In the genomic region with DNA sequence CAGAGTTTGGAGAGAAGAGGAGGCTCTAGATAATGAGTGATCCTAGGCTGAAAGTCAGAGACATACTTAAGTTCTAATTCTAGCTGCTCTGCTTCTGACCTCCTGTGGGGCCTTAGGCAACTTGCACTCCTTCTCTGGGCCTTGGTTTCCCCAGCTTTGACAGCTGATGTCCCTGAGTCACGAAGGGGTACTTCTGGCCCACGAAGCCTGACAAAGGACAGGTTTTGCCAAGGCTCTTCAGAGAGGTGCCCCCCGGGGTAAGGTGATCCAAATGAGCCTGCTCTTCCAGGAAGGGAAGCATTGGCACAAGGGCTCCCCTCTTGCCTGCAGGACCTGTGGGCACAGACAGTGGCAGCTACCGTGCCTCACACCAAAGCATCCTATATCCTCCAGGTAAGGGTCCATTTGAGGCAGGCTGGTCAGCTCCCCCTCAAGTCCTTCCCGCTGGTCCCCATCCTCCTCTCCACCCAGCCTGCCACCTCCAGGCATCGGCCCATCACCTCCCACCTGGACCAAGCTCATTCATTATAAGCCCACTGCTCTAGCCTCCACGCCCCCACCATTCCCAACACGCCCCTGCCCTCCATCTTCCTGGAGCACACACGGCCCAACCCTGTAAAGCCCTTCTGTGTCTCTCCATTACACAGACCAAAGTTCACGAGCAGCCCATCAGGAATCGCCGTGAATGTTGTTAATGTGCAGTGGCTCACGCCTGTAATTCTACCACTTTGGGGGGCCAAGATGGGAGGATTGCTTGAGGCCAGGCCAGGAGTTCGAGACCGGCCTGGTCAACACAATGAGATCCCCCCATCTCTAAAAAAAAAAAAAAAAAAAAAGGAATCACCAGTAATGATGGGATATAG, we compare ENCODE assay signal across 10 cellular contexts. TPM values are rescaled to one million over a fixed set of nuclear protein-coding genes. Genes with fewer than 3 reads are reported as not detected.
A peak's percentile ranks its signal among the peaks of the same experiment; 100 is the strongest.
DNase-seq lines count a peak whose midpoint lies in the region; ATAC-seq and TF ChIP-seq lines count a peak whose summit lies in the region.
"Had no signal": no experiment of that assay in that cellular context is flagged by ENCODE, and none has a peak within 500 bp of the region (broad histone marks: within the 10 kb centered on the region; RNA-seq: fewer than 3 reads in every experiment).

No MANE protein-coding gene starts in this region.

- H2BK20ac ChIP-seq in H9 (ENCODE audit: low read depth, low read length, poor library complexity, severe bottlenecking) = no peak overlapping the region

- no peak overlapping the region for H2AK5ac ChIP-seq in H9 (ENCODE audit: insufficient read length, low read length)

- no peaks in the 10 kb centered on the region for H4K20me1 ChIP-seq in H9 (ENCODE audit: control insufficient read depth, insufficient read depth, insufficient read length)

- no peaks in the 10 kb centered on the region for H3K4me1 ChIP-seq in H9 (ENCODE audit: insufficient read depth, low read length)

- no peak overlapping the region for H4K91ac ChIP-seq in H9 (ENCODE audit: insufficient read length, low read depth, low read length)

- H3T11ph ChIP-seq in H9 (ENCODE audit: low read length) = no peak overlapping the region

- H3K9ac ChIP-seq in H9 (ENCODE audit: extremely low read depth, insufficient read length, low read length) = no peak overlapping the region

- peaks cover 12 to 21% of the 10 kb centered on the region in 2 experiments for H3K4me1 Mint-ChIP-seq in H9
- peaks cover 16% of the 10 kb centered on the region for H3K4me1 Mint-ChIP-seq in WTC11
- H3K4me1 Mint-ChIP-seq in glutamatergic neuron (ENCODE audit: low read depth, unreplicated experiment) = peaks cover 8% of the 10 kb centered on the region

- H3K4me3 Mint-ChIP-seq in H9 (peak overlapping the region; percentile 73 to 84; a peak in 3 of 5 replicates), WTC11 (peak overlapping the region; percentile 70), glutamatergic neuron (ENCODE audit: unreplicated experiment) (peak overlapping the region; percentile 59)

- H3K27me3 ChIP-seq in H9 (ENCODE audit: insufficient read depth, low read length) = peaks cover 9% of the 10 kb centered on the region; the same call in 1 of the 2 replicates

- DNase-seq in H9 = no peak
- DNase-seq in WTC11 (ENCODE audit: low spot score) = no peak
- DNase-seq in glutamatergic neuron = no peak
- DNase-seq in posterior vena cava (ENCODE audit: low spot score) = peak; percentile 58
- DNase-seq in activated effector memory CD4-positive, alpha-beta T cell treated with Interleukin-2 at 50 U/mL for 16 hours = no peak
- DNase-seq: activated CD4-positive, CD25-positive, alpha-beta regulatory T cell; NCI-H510A treated with DMSO at 0.1 percent for 48 hours; stimulated activated CD8-positive, alpha-beta memory T cell treated with anti-CD3 and anti-CD28 coated beads, Interleukin-4, amount 100 ng/mL, for 48 hours had no signal

- POLR2A ChIA-PET in WTC11 (lab: Charles Lee) = no interaction called here

- H3K27me3 Mint-ChIP-seq in H9 (ENCODE audit: low read depth) (peaks cover 48% of the 10 kb centered on the region), WTC11 (ENCODE audit: low read depth) (peaks cover 39% of the 10 kb centered on the region), glutamatergic neuron (ENCODE audit: unreplicated experiment) (peaks cover 12% of the 10 kb centered on the region)

- H3K23ac ChIP-seq in H9 (ENCODE audit: insufficient read length, low read depth, low read length) = no peak overlapping the region

- no peak overlapping the region for H2BK15ac ChIP-seq in H9 (ENCODE audit: low read depth, low read length)

- no peak overlapping the region for H3K56ac ChIP-seq in H9 (ENCODE audit: insufficient read length, low read depth, low read length)

- no peak overlapping the region for H3K4ac ChIP-seq in H9 (ENCODE audit: low read depth, low read length)

- H2BK120ac ChIP-seq in H9 (ENCODE audit: low read depth, low read length, poor library complexity, severe bottlenecking) = no peak overlapping the region

- H3K27ac Mint-ChIP-seq in H9 = no peak overlapping the region
- no peak overlapping the region for H3K27ac Mint-ChIP-seq in WTC11
- peak overlapping the region; percentile 48 for H3K27ac Mint-ChIP-seq in glutamatergic neuron (ENCODE audit: unreplicated experiment)

- no peak overlapping the region for H2AFZ ChIP-seq in H9 (ENCODE audit: low read length)

- H3K79me1 ChIP-seq in H9 (ENCODE audit: insufficient read depth, low read depth, low read length, poor library complexity, severe bottlenecking) = no peaks in the 10 kb centered on the region

- no peak for ATAC-seq in WTC11
- ATAC-seq in GM21526 (IDR thresholded peaks at IDR 0.05; ENCODE audit: low FRiP score, unreplicated experiment) = no peak
- no peak for ATAC-seq in HG02981 (IDR thresholded peaks at IDR 0.05; ENCODE audit: unreplicated experiment)

- intact Hi-C loops in posterior vena cava (cut with DNase I) = no loop called here

- CTCF ChIA-PET in WTC11 (lab: Charles Lee) = no interaction called here

- TF ChIP-seq CTCF in H9 (conservative IDR thresholded peaks at IDR 0.05) (no peak), WTC11 (IDR thresholded peaks at IDR 0.05) (no peak), glutamatergic neuron (IDR thresholded peaks at IDR 0.05; ENCODE audit: partially characterized antibody, unreplicated experiment) (no peak)

- H3K4me2 ChIP-seq in H9 (ENCODE audit: insufficient read depth, insufficient read length, low read length) = no peak overlapping the region

- H3K9me3 Mint-ChIP-seq in H9 (no peaks in the 10 kb centered on the region), WTC11 (no peaks in the 10 kb centered on the region), glutamatergic neuron (ENCODE audit: unreplicated experiment) (peaks cover 17% of the 10 kb centered on the region)

- peaks cover 11% of the 10 kb centered on the region for H3K23me2 ChIP-seq in H9 (ENCODE audit: insufficient read length, low read depth, low read length, poor library complexity, severe bottlenecking)

- no peak overlapping the region for H2BK5ac ChIP-seq in H9 (ENCODE audit: insufficient read length, low read length)

- no peaks in the 10 kb centered on the region for H3K9me3 ChIP-seq in H9 (ENCODE audit: control insufficient read depth, low read depth, low read length)

- H3K36me3 Mint-ChIP-seq in H9 (ENCODE audit: insufficient read depth in 1 of 3, low read depth in 3 of 3) (no peaks in the 10 kb centered on the region; a peak in 1 of 7 replicates), WTC11 (no peaks in the 10 kb centered on the region), glutamatergic neuron (ENCODE audit: unreplicated experiment) (no peaks in the 10 kb centered on the region)

- H4K8ac ChIP-seq in H9 (replicated peaks; ENCODE audit: insufficient read length, low read depth, low read length) = no peak overlapping the region

- no peak overlapping the region for H3K27ac ChIP-seq in H9 (ENCODE audit: insufficient read length, low read depth, low read length)

- no peak overlapping the region for H3K18ac ChIP-seq in H9 (ENCODE audit: insufficient read length, low read depth, low read length)

- no peak overlapping the region for H2BK12ac ChIP-seq in H9 (ENCODE audit: insufficient read length, low read depth, low read length)

- no CpG with 5 or more reads among the region's 15 CpGs for WGBS in H9 (ENCODE audit: extremely low coverage, insufficient read length, low lambda C conversion rate)

- no peak overlapping the region for H3K14ac ChIP-seq in H9 (ENCODE audit: insufficient read depth, low read length)

- no peak overlapping the region for H4K5ac ChIP-seq in H9 (ENCODE audit: insufficient read length, low read depth, low read length)

- no peaks in the 10 kb centered on the region for H3K79me2 ChIP-seq in H9 (ENCODE audit: insufficient read depth, low read length)

TF ChIP-seq in WTC11, 78 proteins besides CTCF, POLR2A, EP300 and RAD21:
- no peak for TF ChIP-seq MXD4 (CRISPR knock-in tag; IDR thresholded peaks at IDR 0.05; ENCODE audit: borderline replicate concordance)

RNA-seq across cellular contexts. Expression of a gene that starts 2.0 kb away (rescaled TPM):
- total RNA-seq in H9 (2021) (6.0 and 8.5 TPM in 2 replicates), WTC11 (2021) (9.3 to 10.3 TPM (median 10.0 TPM) in 3 replicates), glutamatergic neuron (ENCODE audit: unreplicated experiment) (24.6 TPM), posterior vena cava (10 to 100 TPM; 17.8 to 29.6 TPM)
